In genomic region chr11:74707182-74707581, GRCh38 we compare ENCODE assay signal across 2 cellular contexts.
TF ChIP-seq lines count a peak whose summit lies in the region.

No MANE protein-coding gene starts in this region.

TF ChIP-seq in A549, 52 proteins besides CTCF, POLR2A, EP300 and RAD21:
- no peak for TF ChIP-seq KDM1A (IDR thresholded peaks at IDR 0.05; ENCODE audit: low read depth)
- no peak for TF ChIP-seq RCOR1 (IDR thresholded peaks at IDR 0.05; ENCODE audit: low read depth, low read length)
- TF ChIP-seq GATA3 (IDR thresholded peaks at IDR 0.05; ENCODE audit: borderline replicate concordance) = no peak
- TF ChIP-seq, protein P1, sequence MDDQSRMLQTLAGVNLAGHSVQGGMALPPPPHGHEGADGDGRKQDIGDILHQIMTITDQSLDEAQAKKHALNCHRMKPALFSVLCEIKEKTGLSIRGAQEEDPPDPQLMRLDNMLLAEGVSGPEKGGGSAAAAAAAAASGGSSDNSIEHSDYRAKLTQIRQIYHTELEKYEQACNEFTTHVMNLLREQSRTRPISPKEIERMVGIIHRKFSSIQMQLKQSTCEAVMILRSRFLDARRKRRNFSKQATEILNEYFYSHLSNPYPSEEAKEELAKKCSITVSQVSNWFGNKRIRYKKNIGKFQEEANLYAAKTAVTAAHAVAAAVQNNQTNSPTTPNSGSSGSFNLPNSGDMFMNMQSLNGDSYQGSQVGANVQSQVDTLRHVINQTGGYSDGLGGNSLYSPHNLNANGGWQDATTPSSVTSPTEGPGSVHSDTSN (IDR thresholded peaks at IDR 0.05) = no peak
- peak; percentile 63 for TF ChIP-seq ZFP36 (IDR thresholded peaks at IDR 0.05; ENCODE audit: borderline replicate concordance, partially characterized antibody)
- no peak for TF ChIP-seq CHD4 (IDR thresholded peaks at IDR 0.05; ENCODE audit: borderline replicate concordance)
- TF ChIP-seq HMGXB4 (CRISPR knock-in tag; IDR thresholded peaks at IDR 0.05; ENCODE audit: borderline replicate concordance) = no peak

TF ChIP-seq in K562, 482 proteins besides CTCF, POLR2A, EP300 and RAD21:
- TF ChIP-seq ZNF407 (IDR thresholded peaks at IDR 0.05; ENCODE audit: low read depth) = no peak
- TF ChIP-seq ZFP36 (IDR thresholded peaks at IDR 0.05; ENCODE audit: low read depth, low read length, partially characterized antibody) = peak; percentile 96
- peak; percentile 66 for TF ChIP-seq RBM25 (IDR thresholded peaks at IDR 0.05; ENCODE audit: low read depth, low read length, severe bottlenecking)
- TF ChIP-seq ELF4 (CRISPR knock-in tag; IDR thresholded peaks at IDR 0.05) = no peak
